12 cellular contexts compared by ENCODE assay signal in genomic region chr3:111882799-111883198, GRCh38. TPM values are rescaled to one million over a fixed set of nuclear protein-coding genes. Genes with fewer than 3 reads are reported as not detected.
DNase-seq lines count a peak whose midpoint lies in the region; ATAC-seq and TF ChIP-seq lines count a peak whose summit lies in the region.
"Had no signal": no experiment of that assay in that cellular context is flagged by ENCODE, and none has a peak within 500 bp of the region (broad histone marks: within the 10 kb centered on the region; RNA-seq: fewer than 3 reads in every experiment).

No MANE protein-coding gene starts in this region.

- no peaks in the 10 kb centered on the region for H3K27me3 Mint-ChIP-seq in natural killer cell (ENCODE audit: low read depth in 2 of 2)
- no peaks in the 10 kb centered on the region for H3K27me3 Mint-ChIP-seq in activated CD8-positive, alpha-beta T cell treated with anti-CD3 and anti-CD28 coated beads for 36 hours

- dilution Hi-C loops in mammary epithelial cell (cut with HindIII; ENCODE audit: low sequenced_read_pairs): no loop called here

- no peak for TF ChIP-seq POLR2A in stomach (IDR thresholded peaks at IDR 0.05)

- no peaks in the 10 kb centered on the region for H4K20me1 ChIP-seq in mammary epithelial cell (ENCODE audit: insufficient read depth, low read length)

- H3K4me1 Mint-ChIP-seq in natural killer cell: peaks cover 55 to 78% of the 10 kb centered on the region in 2 donors
- H3K4me1 Mint-ChIP-seq in activated CD8-positive, alpha-beta T cell treated with anti-CD3 and anti-CD28 coated beads for 36 hours (ENCODE audit: low read depth): peaks cover 3% of the 10 kb centered on the region

- TF ChIP-seq CTCF in natural killer cell (IDR thresholded peaks at IDR 0.05): no peak
- TF ChIP-seq CTCF in mammary epithelial cell (conservative IDR thresholded peaks at IDR 0.05 in 1 of 2, IDR thresholded peaks at IDR 0.05 in 1 of 2; ENCODE audit: extremely low read depth in 1 of 2, insufficient read depth in 1 of 2, low read depth in 1 of 2, low read length in 2 of 2): no peak
- TF ChIP-seq CTCF in activated CD8-positive, alpha-beta T cell treated with anti-CD3 and anti-CD28 coated beads for 36 hours (IDR thresholded peaks at IDR 0.05): no peak
- TF ChIP-seq CTCF in stomach (IDR thresholded peaks at IDR 0.05): no peak

- H3K27me3 ChIP-seq in mammary epithelial cell (ENCODE audit: insufficient read depth, low read length) (no peaks in the 10 kb centered on the region), stomach (no peaks in the 10 kb centered on the region)
- H3K27me3 ChIP-seq: suprapubic skin had no signal

- TF ChIP-seq EP300 in stomach (IDR thresholded peaks at IDR 0.05): no peak

- peak; percentile 93 for ATAC-seq in GM18907 (IDR thresholded peaks at IDR 0.05; ENCODE audit: unreplicated experiment)
- ATAC-seq in GM21737 (IDR thresholded peaks at IDR 0.05; ENCODE audit: unreplicated experiment): peak; percentile 91
- peak; percentile 77 for ATAC-seq in HG03196 (IDR thresholded peaks at IDR 0.05; ENCODE audit: unreplicated experiment)
- ATAC-seq in natural killer cell: peak; percentile 76 to 86 (median 84)
- no peak for ATAC-seq in activated CD8-positive, alpha-beta T cell treated with anti-CD3 and anti-CD28 coated beads for 36 hours

- H3K9me3 ChIP-seq in mammary epithelial cell (replicated peaks; ENCODE audit: insufficient read depth, low read length) (no peaks in the 10 kb centered on the region), stomach (peaks cover 0 to 8% (median 3%) of the 10 kb centered on the region in 4 donors)

- H3K4me1 ChIP-seq in mammary epithelial cell (ENCODE audit: insufficient read depth, low read length) (no peaks in the 10 kb centered on the region), stomach (peaks cover 0 to 5% (median 2%) of the 10 kb centered on the region in 4 donors)
- H3K4me1 ChIP-seq: suprapubic skin had no signal

- in situ Hi-C loops in mammary epithelial cell (cut with MboI; ENCODE audit: low sequenced_read_pairs in 2 of 2): no loop called here

- no peak overlapping the region for H3K9ac ChIP-seq in mammary epithelial cell (ENCODE audit: insufficient read depth, low read length)

- H3K9me3 Mint-ChIP-seq in natural killer cell: no peaks in the 10 kb centered on the region
- H3K9me3 Mint-ChIP-seq in activated CD8-positive, alpha-beta T cell treated with anti-CD3 and anti-CD28 coated beads for 36 hours: no peaks in the 10 kb centered on the region

- H3K27ac ChIP-seq in mammary epithelial cell (ENCODE audit: insufficient read depth, low read depth, low read length) (no peak overlapping the region), stomach (no peak overlapping the region)
- H3K27ac ChIP-seq: suprapubic skin, WERI-Rb-1 had no signal

- H2AFZ ChIP-seq in mammary epithelial cell (ENCODE audit: low read depth, low read length): no peak overlapping the region

- H3K4me3 ChIP-seq in mammary epithelial cell (replicated peaks in 1 of 3; ENCODE audit: insufficient read depth in 1 of 3, low read depth in 2 of 3, low read length in 3 of 3): no peak overlapping the region
- H3K4me3 ChIP-seq in stomach: no peak overlapping the region
- H3K4me3 ChIP-seq: suprapubic skin had no signal

- H3K36me3 ChIP-seq in mammary epithelial cell (ENCODE audit: insufficient read depth, low read length) (peaks cover 12% of the 10 kb centered on the region), stomach (peaks cover 0 to 24% (median 16%) of the 10 kb centered on the region in 4 donors)
- H3K36me3 ChIP-seq: WERI-Rb-1 had no signal

- DNase-seq in natural killer cell (no peak), mammary epithelial cell (no peak), stomach (no peak), EL (no peak)
- no peak for DNase-seq in activated CD8-positive, alpha-beta T cell treated with anti-CD3 and anti-CD28 coated beads for 36 hours
- DNase-seq: DMS153, head of caudate nucleus, WERI-Rb-1 had no signal

- intact Hi-C loops in natural killer cell (cut with micrococcal nuclease) (no loop called here), mammary epithelial cell (cut with micrococcal nuclease) (no loop called here), stomach (cut with DNase I; ENCODE audit: low total_unique reads) (no loop called here)
- intact Hi-C loops in activated CD8-positive, alpha-beta T cell treated with anti-CD3 and anti-CD28 coated beads for 36 hours (cut with micrococcal nuclease): no loop called here

- peaks cover 99% of the 10 kb centered on the region for H3K79me2 ChIP-seq in mammary epithelial cell (ENCODE audit: insufficient read depth, low read length)

- peak overlapping the region; percentile 80 to 82 for H3K27ac Mint-ChIP-seq in natural killer cell
- no peak overlapping the region for H3K27ac Mint-ChIP-seq in activated CD8-positive, alpha-beta T cell treated with anti-CD3 and anti-CD28 coated beads for 36 hours

- peak overlapping the region; percentile 25 for H3K4me3 Mint-ChIP-seq in natural killer cell
- H3K4me3 Mint-ChIP-seq in activated CD8-positive, alpha-beta T cell treated with anti-CD3 and anti-CD28 coated beads for 36 hours: no peak overlapping the region

- H3K4me2 ChIP-seq in mammary epithelial cell (ENCODE audit: insufficient read depth, low read depth, low read length): no peak overlapping the region

- BruUV-seq in mammary epithelial cell (replicated peaks; lab: Mats Ljungman, UMichigan): no TSS peak

- CTCF ChIA-PET in mammary epithelial cell (lab: Charles Lee; ENCODE audit: low non-redundant PET): no interaction called here
- CTCF ChIA-PET in activated CD8-positive, alpha-beta T cell treated with anti-CD3 and anti-CD28 coated beads for 36 hours (lab: Charles Lee): interaction anchor here (1.1 to 1.9 kb wide), 3 partner anchors 12 to 175 kb away, joined by 3 to 5 read pairs (median 3); no protein-coding TSS in a partner anchor

- H3K36me3 Mint-ChIP-seq in natural killer cell: peaks cover 16% of the 10 kb centered on the region
- no peaks in the 10 kb centered on the region for H3K36me3 Mint-ChIP-seq in activated CD8-positive, alpha-beta T cell treated with anti-CD3 and anti-CD28 coated beads for 36 hours (ENCODE audit: low read depth)

- POLR2A ChIA-PET in activated CD8-positive, alpha-beta T cell treated with anti-CD3 and anti-CD28 coated beads for 36 hours (lab: Charles Lee): no interaction called here

RNA-seq across cellular contexts. Expression of gene PHLDB2, which starts 23.7 kb away (rescaled TPM):
- total RNA-seq in natural killer cell (10 to 100 TPM; 63.3 to 93.4 (median 64.0) TPM), mammary epithelial cell (100 to 1,000 TPM in 1 of 2 donors, 10 to 100 TPM in 1; 95.5 to 153 TPM), stomach (100 to 1,000 TPM in 2 of 5 donors, 10 to 100 TPM in 3; 13.0 to 149 (median 83.3) TPM)
- polyA plus RNA-seq in mammary epithelial cell (21.1 TPM), stomach (10 to 100 TPM; 10.6 to 17.3 (median 13.3) TPM)
- polyA minus RNA-seq in mammary epithelial cell: 55.5 TPM
- 1 to 10 TPM; 1.2 to 2.4 TPM for total RNA-seq in activated CD8-positive, alpha-beta T cell treated with anti-CD3 and anti-CD28 coated beads for 36 hours

Comparison
In these comparisons a context has a peak if more than half of its experiments do, and no peak if none do; other contexts are left out.
1. RNA of gene PHLDB2, which starts 23.7 kb away (total RNA-seq): 95.5 to 153 TPM in mammary epithelial cell, 13.0 to 149 TPM in stomach and 63.3 to 93.4 TPM in natural killer cell; 1.2 to 2.4 TPM in activated CD8-positive, alpha-beta T cell treated with anti-CD3 and anti-CD28 coated beads for 36 hours; every median in the first group is over 4 times any median in the second.